10 cellular contexts compared by ENCODE assay signal in genomic region chr11:10414659-10415058, GRCh38. TPM values are rescaled to one million over a fixed set of nuclear protein-coding genes. Genes with fewer than 3 reads are reported as not detected.
DNase-seq lines count a peak whose midpoint lies in the region; ATAC-seq, FAIRE-seq and TF ChIP-seq lines count a peak whose summit lies in the region.
"Had no signal": no experiment of that assay in that cellular context is flagged by ENCODE, and none has a peak within 500 bp of the region (broad histone marks: within the 10 kb centered on the region; RNA-seq: fewer than 3 reads in every experiment).

No MANE protein-coding gene starts in this region.

- BruUV-seq in HepG2 (replicated peaks; lab: Mats Ljungman, UMichigan): no TSS peak

- no peak for FAIRE-seq in HepG2 (lab: Jason Lieb, UNC)
- no peak for FAIRE-seq in HTR-8/SVneo (lab: Jason Lieb, UNC)

- WGBS in right lobe of liver (ENCODE audit: insufficient coverage, low coverage, low lambda C conversion rate, missing lambda C conversion rate): 19% methylated on average over 7 of the region's 10 CpGs
- WGBS in HepG2 (ENCODE audit: low lambda C conversion rate): 50% methylated on average over 8 of the region's 10 CpGs

- peak overlapping the region; percentile 67 for H3K4me3 Mint-ChIP-seq in activated naive CD8-positive, alpha-beta T cell treated with anti-CD3 and anti-CD28 coated beads, Interleukin-2, amount 10 ng/mL, durations not matched to agents 7 days and 5 days

- no peak overlapping the region for H3K4me2 ChIP-seq in HepG2 (ENCODE audit: low read depth, low read length)

- no peaks in the 10 kb centered on the region for H3K27me3 ChIP-seq in right lobe of liver
- H3K27me3 ChIP-seq in HepG2 (ENCODE audit: control insufficient read depth in 1 of 2, insufficient read depth in 2 of 2, low read length in 2 of 2): no peaks in the 10 kb centered on the region; a peak in 1 of 5 replicates

- no peaks in the 10 kb centered on the region for H3K36me3 ChIP-seq in right lobe of liver
- no peaks in the 10 kb centered on the region for H3K36me3 ChIP-seq in HepG2 (replicated peaks in 1 of 2; ENCODE audit: control insufficient read depth in 1 of 2, insufficient read depth in 2 of 2, low read length in 2 of 2)

- H3K27ac ChIP-seq in right lobe of liver (peak overlapping the region in 1 of 3 donors; percentile 8), HepG2 (ENCODE audit: extremely low read length, insufficient read depth, low read length) (no peak overlapping the region)

- H3K79me2 ChIP-seq in HepG2 (ENCODE audit: insufficient read depth, low read length): no peaks in the 10 kb centered on the region

- H3K9me3 ChIP-seq in right lobe of liver (no peaks in the 10 kb centered on the region), HepG2 (ENCODE audit: low read length) (no peaks in the 10 kb centered on the region)

- H3K4me3 ChIP-seq in right lobe of liver (no peak overlapping the region), HepG2 (replicated peaks in 1 of 3; ENCODE audit: insufficient read depth in 1 of 3, low read depth in 2 of 3, low read length in 3 of 3) (no peak overlapping the region)

- H3K27ac Mint-ChIP-seq in activated naive CD8-positive, alpha-beta T cell treated with anti-CD3 and anti-CD28 coated beads, Interleukin-2, amount 10 ng/mL, durations not matched to agents 7 days and 5 days: no peak overlapping the region

- CTCF ChIA-PET in HepG2 (lab: Yijun Ruan, JAX; ENCODE audit: low intra/inter-chr PET ratio, low total read pairs): no interaction called here

- peaks cover 23% of the 10 kb centered on the region for H3K27me3 Mint-ChIP-seq in activated naive CD8-positive, alpha-beta T cell treated with anti-CD3 and anti-CD28 coated beads, Interleukin-2, amount 10 ng/mL, durations not matched to agents 7 days and 5 days

- POLR2A ChIA-PET in HepG2 (lab: Yijun Ruan, JAX): no interaction called here
- POLR2A ChIA-PET in activated naive CD8-positive, alpha-beta T cell treated with anti-CD3 and anti-CD28 coated beads, Interleukin-2, amount 10 ng/mL, durations not matched to agents 7 days and 5 days (lab: Charles Lee): interaction anchor here (1.0 to 1.5 kb wide), 2 partner anchors 45 to 126 kb away, joined by 3 to 4 read pairs; partner anchors contain the start of gene RNF141

- ATAC-seq in right lobe of liver (peak; percentile 70 to 88 (median 84)), HepG2 (no peak), left lobe of liver (peak; percentile 70), HG03520 (IDR thresholded peaks at IDR 0.05; ENCODE audit: unreplicated experiment) (no peak), GM19463 (IDR thresholded peaks at IDR 0.05; ENCODE audit: unreplicated experiment) (no peak)
- peak; percentile 66 for ATAC-seq in activated naive CD8-positive, alpha-beta T cell treated with anti-CD3 and anti-CD28 coated beads, Interleukin-2, amount 10 ng/mL, durations not matched to agents 7 days and 5 days (ENCODE audit: low read depth)
- ATAC-seq: HCT116 had no signal

- intact Hi-C loops in right lobe of liver (cut with DNase I): loop anchor here in 1 of 2 donors (10.0 kb wide), 1 partner anchor 240 kb away; no protein-coding TSS in a partner anchor
- intact Hi-C loops in HepG2 (cut with micrococcal nuclease; ENCODE audit: unreplicated experiment): no loop called here

- DNase-seq in right lobe of liver: peak in 2 of 3 donors; percentile 57 to 70
- DNase-seq in HepG2 (ENCODE audit: low spot score): no peak
- DNase-seq in activated naive CD8-positive, alpha-beta T cell treated with anti-CD3 and anti-CD28 coated beads, Interleukin-2, amount 10 ng/mL, durations not matched to agents 7 days and 5 days: no peak
- DNase-seq in left lobe of liver (ENCODE audit: low spot score): no peak
- no peak for DNase-seq in germinal center (ENCODE audit: low spot score)
- no peak for DNase-seq in HTR-8/SVneo (ENCODE audit: insufficient read length, low spot score)
- DNase-seq: islet precursor cell had no signal

- no peak overlapping the region for H3K9ac ChIP-seq in HepG2 (ENCODE audit: insufficient read depth, low read depth, low read length)

- no peaks in the 10 kb centered on the region for H4K20me1 ChIP-seq in HepG2 (ENCODE audit: insufficient read depth, low read length)

- H3K4me1 ChIP-seq in right lobe of liver: no peaks in the 10 kb centered on the region
- no peaks in the 10 kb centered on the region for H3K4me1 ChIP-seq in HepG2 (ENCODE audit: insufficient read depth, low read length)

- no peak for TF ChIP-seq EP300 in HepG2 (IDR thresholded peaks at IDR 0.05; ENCODE audit: low read depth in 2 of 2, low read length in 2 of 2)
- no peak for TF ChIP-seq EP300 in HepG2 (CRISPR knock-in tag; IDR thresholded peaks at IDR 0.05; ENCODE audit: borderline replicate concordance)

- H3K36me3 Mint-ChIP-seq in activated naive CD8-positive, alpha-beta T cell treated with anti-CD3 and anti-CD28 coated beads, Interleukin-2, amount 10 ng/mL, durations not matched to agents 7 days and 5 days: no peaks in the 10 kb centered on the region

- H2AFZ ChIP-seq in HepG2 (ENCODE audit: low read length): no peak overlapping the region

- TF ChIP-seq CTCF in right lobe of liver (IDR thresholded peaks at IDR 0.05) (no peak), HepG2 (CRISPR knock-in tag; IDR thresholded peaks at IDR 0.05) (no peak)

- TF ChIP-seq POLR2A in right lobe of liver (IDR thresholded peaks at IDR 0.05) (no peak), HepG2 (IDR thresholded peaks at IDR 0.05; ENCODE audit: insufficient read depth in 1 of 2, low read depth in 2 of 2, low read length in 2 of 2) (no peak)

- in situ Hi-C loops in HepG2 (cut with HindIII; ENCODE audit: extremely low pct_ligation_motif_present, low pct_unique_long_range_greater_than_20kb): no loop called here

- peaks cover 15% of the 10 kb centered on the region for H3K4me1 Mint-ChIP-seq in activated naive CD8-positive, alpha-beta T cell treated with anti-CD3 and anti-CD28 coated beads, Interleukin-2, amount 10 ng/mL, durations not matched to agents 7 days and 5 days

- no peak for TF ChIP-seq RAD21 in HepG2 (CRISPR knock-in tag; IDR thresholded peaks at IDR 0.05)

- no peaks in the 10 kb centered on the region for H3K9me3 Mint-ChIP-seq in activated naive CD8-positive, alpha-beta T cell treated with anti-CD3 and anti-CD28 coated beads, Interleukin-2, amount 10 ng/mL, durations not matched to agents 7 days and 5 days

TF ChIP-seq in HepG2, 621 proteins besides CTCF, POLR2A, EP300 and RAD21 (continues in another document):
- TF ChIP-seq CBX2 (IDR thresholded peaks at IDR 0.05; ENCODE audit: low read depth, low read length) (no peak), CBX2 (CRISPR knock-in tag; IDR thresholded peaks at IDR 0.05; ENCODE audit: low read depth) (no peak), SATB2 (CRISPR knock-in tag; IDR thresholded peaks at IDR 0.05) (no peak), NAIF1 (CRISPR knock-in tag; IDR thresholded peaks at IDR 0.05; ENCODE audit: borderline replicate concordance) (no peak), GMEB1 (CRISPR knock-in tag; IDR thresholded peaks at IDR 0.05; ENCODE audit: borderline replicate concordance) (no peak), TAF15 (IDR thresholded peaks at IDR 0.05; ENCODE audit: low read depth, low read length, poor library complexity, severe bottlenecking) (no peak), BRCA1 (CRISPR knock-in tag; IDR thresholded peaks at IDR 0.05) (no peak), FOXK1 (CRISPR knock-in tag; IDR thresholded peaks at IDR 0.05; ENCODE audit: borderline replicate concordance, low read depth) (no peak)

RNA-seq across cellular contexts. Expression of gene AMPD3, which starts 40.4 kb away (rescaled TPM):
- total RNA-seq in right lobe of liver: 1 to 10 TPM in 5 of 6 experiments, under 1 TPM in 1; 0.98 to 5.0 (median 1.8) TPM
- 0.31 and 0.33 TPM in 2 replicates for total RNA-seq in HepG2 (2016; rRNA removed; fragmentation: Illumina TruSeq; extraction: Trizol)
- 0.30 TPM in 1 of 2 replicates, not detected in the other for total RNA-seq in HepG2 (2016; cell fraction: cytosol; rRNA removed; fragmentation: Illumina TruSeq; extraction: Trizol; ENCODE audit: low read depth)
- 0.32 and 0.59 TPM in 2 replicates for total RNA-seq in HepG2 (2016; cell fraction: insoluble cytoplasmic fraction; rRNA removed; fragmentation: Illumina TruSeq; extraction: Trizol)
- 0.22 and 0.55 TPM in 2 replicates for total RNA-seq in HepG2 (2016; cell fraction: membrane; rRNA removed; fragmentation: Illumina TruSeq; extraction: Trizol)
- 0.50 and 0.75 TPM in 2 replicates for total RNA-seq in HepG2 (2016; cell fraction: nucleus; rRNA removed; fragmentation: Illumina TruSeq; extraction: Trizol)
- polyA plus RNA-seq in HepG2 (2011; rRNA removed): 1.3 and 2.3 TPM in 2 replicates
- 1.3 TPM in 2 replicates for polyA plus RNA-seq in HepG2 (2011; cell fraction: cytosol; rRNA removed)
- 4.0 and 6.8 TPM in 2 replicates for polyA plus RNA-seq in HepG2 (2011; cell fraction: nucleus; rRNA removed)
- 0.68 and 0.98 TPM in 2 replicates for polyA plus RNA-seq in HepG2 (2012)
- not detected in 2 replicates for polyA plus RNA-seq in HepG2 (2016; cell fraction: cytosol; fragmentation: Illumina TruSeq; extraction: Trizol; ENCODE audit: low read depth)
- polyA plus RNA-seq in HepG2 (2016; cell fraction: insoluble cytoplasmic fraction; fragmentation: Illumina TruSeq; extraction: Trizol; ENCODE audit: low read depth): 0.26 and 0.58 TPM in 2 replicates
- polyA plus RNA-seq in HepG2 (2016; cell fraction: membrane; fragmentation: Illumina TruSeq; extraction: Trizol; ENCODE audit: low read depth): 0.08 and 0.31 TPM in 2 replicates
- polyA plus RNA-seq in HepG2 (2016; cell fraction: nucleus; fragmentation: Illumina TruSeq; extraction: Trizol; ENCODE audit: insufficient read depth, low read depth): 0.57 and 0.97 TPM in 2 replicates
- 5.9 TPM in 2 replicates for polyA minus RNA-seq in HepG2 (2011; rRNA and poly(A)+ RNA removed; ENCODE audit: low replicate concordance)
- 1.8 and 2.4 TPM in 2 replicates for polyA minus RNA-seq in HepG2 (2011; cell fraction: cytosol; rRNA and poly(A)+ RNA removed)
- polyA minus RNA-seq in HepG2 (2011; cell fraction: nucleus; rRNA and poly(A)+ RNA removed): 7.9 and 9.4 TPM in 2 replicates
- total RNA-seq in activated naive CD8-positive, alpha-beta T cell treated with anti-CD3 and anti-CD28 coated beads, Interleukin-2, amount 10 ng/mL, durations not matched to agents 7 days and 5 days: 10 to 100 TPM; 18.8 to 21.1 TPM
- total RNA-seq in left lobe of liver: 1.4 TPM

Comparison
In these comparisons a context has a peak if more than half of its experiments do, and no peak if none do; other contexts are left out.
1. ATAC-seq: peak in right lobe of liver (4 of 4), activated naive CD8-positive, alpha-beta T cell treated with anti-CD3 and anti-CD28 coated beads, Interleukin-2, amount 10 ng/mL, durations not matched to agents 7 days and 5 days (single experiment) and left lobe of liver (single experiment); none in HepG2 (single experiment), HG03520 (single experiment) and GM19463 (single experiment).
2. DNase-seq: peak in right lobe of liver (2 of 3); none in HepG2 (single experiment), activated naive CD8-positive, alpha-beta T cell treated with anti-CD3 and anti-CD28 coated beads, Interleukin-2, amount 10 ng/mL, durations not matched to agents 7 days and 5 days (single experiment), left lobe of liver (single experiment), germinal center (single experiment) and HTR-8/SVneo (single experiment).